11 cellular contexts compared by ENCODE assay signal in genomic region chr17:61904094-61904710, GRCh38. TPM values are rescaled to one million over a fixed set of nuclear protein-coding genes. Genes with fewer than 3 reads are reported as not detected.
DNase-seq lines count a peak whose midpoint lies in the region; ATAC-seq and TF ChIP-seq lines count a peak whose summit lies in the region.
"Had no signal": no experiment of that assay in that cellular context is flagged by ENCODE, and none has a peak within 500 bp of the region (broad histone marks: within the 10 kb centered on the region; RNA-seq: fewer than 3 reads in every experiment).

No MANE protein-coding gene starts in this region.

- H3K4me1 Mint-ChIP-seq in activated naive CD8-positive, alpha-beta T cell treated with anti-CD3 and anti-CD28 coated beads, Interleukin-2, amount 50 U/mL, for 24 hours, result no peaks in the 10 kb centered on the region

- H3K27me3 Mint-ChIP-seq in activated naive CD8-positive, alpha-beta T cell treated with anti-CD3 and anti-CD28 coated beads, Interleukin-2, amount 50 U/mL, for 24 hours, result no peaks in the 10 kb centered on the region

- no peak for TF ChIP-seq EP300 in SK-N-SH (IDR thresholded peaks at IDR 0.05; ENCODE audit: borderline replicate concordance in 1 of 2, low read depth in 1 of 2, low read length in 1 of 2)

- WGBS in SK-N-SH (ENCODE audit: low lambda C conversion rate), result 97% methylated on average over 5 of the region's 5 CpGs

- peaks cover 3% of the 10 kb centered on the region for H3F3A ChIP-seq in SK-N-SH (replicated peaks; ENCODE audit: insufficient read depth)

- no peak overlapping the region for H3K4me3 Mint-ChIP-seq in activated naive CD8-positive, alpha-beta T cell treated with anti-CD3 and anti-CD28 coated beads, Interleukin-2, amount 50 U/mL, for 24 hours

- peaks cover 46% of the 10 kb centered on the region for H3K36me3 Mint-ChIP-seq in activated naive CD8-positive, alpha-beta T cell treated with anti-CD3 and anti-CD28 coated beads, Interleukin-2, amount 50 U/mL, for 24 hours (ENCODE audit: low read depth)

- H3K4me2 ChIP-seq in SK-N-SH, result no peak overlapping the region

- H3K9ac ChIP-seq in SK-N-SH, result no peak overlapping the region

- H2AFZ ChIP-seq in SK-N-SH (ENCODE audit: low read depth), result no peak overlapping the region

- DNase-seq in GM06990 (ENCODE audit: extremely low read depth, insufficient read length) (peak; percentile 12), NCI-H2196 (lab: John Stamatoyannopoulos, UW; ENCODE audit: unreplicated experiment) (no peak), SK-N-SH (no peak), SKM-1 treated with dmso at 0.1 percent for 144 hours (lab: John Stamatoyannopoulos, UW; ENCODE audit: unreplicated experiment) (no peak)
- peak; percentile 6 for DNase-seq in activated naive CD8-positive, alpha-beta T cell treated with anti-CD3 and anti-CD28 coated beads, Interleukin-2, amount 50 U/mL, for 24 hours
- DNase-seq: GOT3, SHP77 treated with DMSO at 0.1 percent for 48 hours had no signal

- no peaks in the 10 kb centered on the region for H3K9me2 ChIP-seq in SK-N-SH

- H4K20me1 ChIP-seq in SK-N-SH (ENCODE audit: insufficient read depth), result no peaks in the 10 kb centered on the region

- no peak for TF ChIP-seq RAD21 in SK-N-SH (IDR thresholded peaks at IDR 0.05; ENCODE audit: low read length)

- no peak overlapping the region for H3K4me3 ChIP-seq in GM06990 (replicated peaks; ENCODE audit: low read depth, low read length)
- H3K4me3 ChIP-seq in SK-N-SH (ENCODE audit: low read depth in 2 of 2, low read length in 1 of 2), result no peak overlapping the region
- H3K4me3 ChIP-seq: adrenal gland had no signal

- no peaks in the 10 kb centered on the region for H3K4me1 ChIP-seq in SK-N-SH (ENCODE audit: control insufficient read depth in 1 of 2, insufficient read depth in 2 of 2, low read depth in 1 of 2, low read length in 1 of 2)
- H3K4me1 ChIP-seq: adrenal gland had no signal

- H3K9me3 ChIP-seq in SK-N-SH, result no peaks in the 10 kb centered on the region
- H3K9me3 ChIP-seq: adrenal gland had no signal

- TF ChIP-seq CTCF in GM06990 (IDR thresholded peaks at IDR 0.05; ENCODE audit: insufficient read depth, low read length, poor library complexity, severe bottlenecking) (no peak), SK-N-SH (IDR thresholded peaks at IDR 0.05) (no peak)

- CTCF ChIA-PET in SK-N-SH (lab: Yijun Ruan, JAX), result interaction anchor here (1.2 kb wide), 1 partner anchor 206 kb away, joined by 5 read pairs; no protein-coding TSS in a partner anchor

- POLR2A ChIA-PET in SK-N-SH (lab: Yijun Ruan, JAX), result no interaction called here

- no peaks in the 10 kb centered on the region for H3K9me3 Mint-ChIP-seq in activated naive CD8-positive, alpha-beta T cell treated with anti-CD3 and anti-CD28 coated beads, Interleukin-2, amount 50 U/mL, for 24 hours

- H3K79me2 ChIP-seq in SK-N-SH (ENCODE audit: insufficient read depth), result no peaks in the 10 kb centered on the region

- ATAC-seq in GM19397 (IDR thresholded peaks at IDR 0.05; ENCODE audit: unreplicated experiment), result peak; percentile 74
- peak; percentile 65 for ATAC-seq in HG03460 (IDR thresholded peaks at IDR 0.05; ENCODE audit: unreplicated experiment)
- ATAC-seq in activated naive CD8-positive, alpha-beta T cell treated with anti-CD3 and anti-CD28 coated beads, Interleukin-2, amount 50 U/mL, for 24 hours, result peak; percentile 63
- ATAC-seq in GM21576 (IDR thresholded peaks at IDR 0.05; ENCODE audit: unreplicated experiment), result no peak

- H3K27ac ChIP-seq in SK-N-SH (ENCODE audit: low read depth in 2 of 2, low read length in 1 of 2), result no peak overlapping the region
- H3K27ac ChIP-seq: adrenal gland had no signal

- H3K36me3 ChIP-seq in GM06990 (ENCODE audit: control insufficient read depth, insufficient read depth, low read length) (peaks cover 3% of the 10 kb centered on the region), SK-N-SH (replicated peaks in 1 of 2; ENCODE audit: control insufficient read depth in 1 of 2, insufficient read depth in 2 of 2, low read length in 1 of 2) (peaks cover 46 to 65% of the 10 kb centered on the region in 2 experiments)

- H3K27me3 ChIP-seq in GM06990 (replicated peaks; ENCODE audit: control insufficient read depth, insufficient read depth, low read length) (no peaks in the 10 kb centered on the region), SK-N-SH (ENCODE audit: insufficient read depth) (no peaks in the 10 kb centered on the region)
- H3K27me3 ChIP-seq: adrenal gland had no signal

- no peak overlapping the region for H3K27ac Mint-ChIP-seq in activated naive CD8-positive, alpha-beta T cell treated with anti-CD3 and anti-CD28 coated beads, Interleukin-2, amount 50 U/mL, for 24 hours

TF ChIP-seq in SK-N-SH, 30 proteins besides CTCF, POLR2A, EP300 and RAD21:
- no peak for TF ChIP-seq YY1 (IDR thresholded peaks at IDR 0.05; ENCODE audit: low read depth)
- no peak for TF ChIP-seq SMC3 (IDR thresholded peaks at IDR 0.05; ENCODE audit: low read depth, low read length)
- TF ChIP-seq CHD2 (IDR thresholded peaks at IDR 0.05; ENCODE audit: low read length, partially characterized antibody), result no peak
- TF ChIP-seq, protein P1, sequence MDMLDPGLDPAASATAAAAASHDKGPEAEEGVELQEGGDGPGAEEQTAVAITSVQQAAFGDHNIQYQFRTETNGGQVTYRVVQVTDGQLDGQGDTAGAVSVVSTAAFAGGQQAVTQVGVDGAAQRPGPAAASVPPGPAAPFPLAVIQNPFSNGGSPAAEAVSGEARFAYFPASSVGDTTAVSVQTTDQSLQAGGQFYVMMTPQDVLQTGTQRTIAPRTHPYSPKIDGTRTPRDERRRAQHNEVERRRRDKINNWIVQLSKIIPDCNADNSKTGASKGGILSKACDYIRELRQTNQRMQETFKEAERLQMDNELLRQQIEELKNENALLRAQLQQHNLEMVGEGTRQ (IDR thresholded peaks at IDR 0.05; ENCODE audit: borderline replicate concordance, low read depth, low read length), result no peak
- TF ChIP-seq, protein P2, sequence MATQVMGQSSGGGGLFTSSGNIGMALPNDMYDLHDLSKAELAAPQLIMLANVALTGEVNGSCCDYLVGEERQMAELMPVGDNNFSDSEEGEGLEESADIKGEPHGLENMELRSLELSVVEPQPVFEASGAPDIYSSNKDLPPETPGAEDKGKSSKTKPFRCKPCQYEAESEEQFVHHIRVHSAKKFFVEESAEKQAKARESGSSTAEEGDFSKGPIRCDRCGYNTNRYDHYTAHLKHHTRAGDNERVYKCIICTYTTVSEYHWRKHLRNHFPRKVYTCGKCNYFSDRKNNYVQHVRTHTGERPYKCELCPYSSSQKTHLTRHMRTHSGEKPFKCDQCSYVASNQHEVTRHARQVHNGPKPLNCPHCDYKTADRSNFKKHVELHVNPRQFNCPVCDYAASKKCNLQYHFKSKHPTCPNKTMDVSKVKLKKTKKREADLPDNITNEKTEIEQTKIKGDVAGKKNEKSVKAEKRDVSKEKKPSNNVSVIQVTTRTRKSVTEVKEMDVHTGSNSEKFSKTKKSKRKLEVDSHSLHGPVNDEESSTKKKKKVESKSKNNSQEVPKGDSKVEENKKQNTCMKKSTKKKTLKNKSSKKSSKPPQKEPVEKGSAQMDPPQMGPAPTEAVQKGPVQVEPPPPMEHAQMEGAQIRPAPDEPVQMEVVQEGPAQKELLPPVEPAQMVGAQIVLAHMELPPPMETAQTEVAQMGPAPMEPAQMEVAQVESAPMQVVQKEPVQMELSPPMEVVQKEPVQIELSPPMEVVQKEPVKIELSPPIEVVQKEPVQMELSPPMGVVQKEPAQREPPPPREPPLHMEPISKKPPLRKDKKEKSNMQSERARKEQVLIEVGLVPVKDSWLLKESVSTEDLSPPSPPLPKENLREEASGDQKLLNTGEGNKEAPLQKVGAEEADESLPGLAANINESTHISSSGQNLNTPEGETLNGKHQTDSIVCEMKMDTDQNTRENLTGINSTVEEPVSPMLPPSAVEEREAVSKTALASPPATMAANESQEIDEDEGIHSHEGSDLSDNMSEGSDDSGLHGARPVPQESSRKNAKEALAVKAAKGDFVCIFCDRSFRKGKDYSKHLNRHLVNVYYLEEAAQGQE (IDR thresholded peaks at IDR 0.05; ENCODE audit: low read depth, low read length), result no peak
- no peak for TF ChIP-seq FOSL2 (IDR thresholded peaks at IDR 0.05; ENCODE audit: borderline replicate concordance, low read depth)
- no peak for TF ChIP-seq ELF1 (IDR thresholded peaks at IDR 0.05)
- no peak for TF ChIP-seq NFIC (IDR thresholded peaks at IDR 0.05; ENCODE audit: borderline replicate concordance)
- TF ChIP-seq TAF1 (IDR thresholded peaks at IDR 0.05; ENCODE audit: borderline replicate concordance, low read depth, low read length), result no peak
- no peak for TF ChIP-seq NRF1 (IDR thresholded peaks at IDR 0.05; ENCODE audit: low read depth, low read length)
- TF ChIP-seq PBX3 (IDR thresholded peaks at IDR 0.05), result no peak
- TF ChIP-seq MEF2A (IDR thresholded peaks at IDR 0.05; ENCODE audit: borderline replicate concordance, low read depth), result no peak
- no peak for TF ChIP-seq EZH2phosphoT487 (IDR thresholded peaks at IDR 0.05; ENCODE audit: borderline replicate concordance, low read depth)
- no peak for TF ChIP-seq JUND (IDR thresholded peaks at IDR 0.05)
- TF ChIP-seq FOXM1 (IDR thresholded peaks at IDR 0.05; ENCODE audit: low read depth), result no peak

RNA-seq across cellular contexts. Expression of gene INTS2, which starts 23.6 kb away (rescaled TPM):
- 6.7 and 10.8 TPM in 2 replicates for polyA plus RNA-seq in SK-N-SH (2012; rRNA removed)
- polyA plus RNA-seq in SK-N-SH (2012; cell fraction: cytosol; rRNA removed), result 7.7 and 8.9 TPM in 2 replicates
- 9.2 and 18.1 TPM in 2 replicates for polyA plus RNA-seq in SK-N-SH (2012; cell fraction: nucleus; rRNA removed)

RNA-seq across cellular contexts. Expression of gene BRIP1, which starts 40.9 kb away (rescaled TPM):
- 2.0 and 2.2 TPM in 2 replicates for polyA plus RNA-seq in SK-N-SH (2012; rRNA removed)
- polyA plus RNA-seq in SK-N-SH (2012; cell fraction: cytosol; rRNA removed), result 2.5 TPM in 2 replicates
- polyA plus RNA-seq in SK-N-SH (2012; cell fraction: nucleus; rRNA removed), result 1.9 and 4.7 TPM in 2 replicates

Comparison
In these comparisons a context has a peak if more than half of its experiments do, and no peak if none do; other contexts are left out.
1. DNase-seq: peak in GM06990 (single experiment) and activated naive CD8-positive, alpha-beta T cell treated with anti-CD3 and anti-CD28 coated beads, Interleukin-2, amount 50 U/mL, for 24 hours (single experiment); none in NCI-H2196 (single experiment), SK-N-SH (single experiment) and SKM-1 treated with dmso at 0.1 percent for 144 hours (single experiment).